18 cellular contexts compared by ENCODE assay signal in the genomic region with DNA sequence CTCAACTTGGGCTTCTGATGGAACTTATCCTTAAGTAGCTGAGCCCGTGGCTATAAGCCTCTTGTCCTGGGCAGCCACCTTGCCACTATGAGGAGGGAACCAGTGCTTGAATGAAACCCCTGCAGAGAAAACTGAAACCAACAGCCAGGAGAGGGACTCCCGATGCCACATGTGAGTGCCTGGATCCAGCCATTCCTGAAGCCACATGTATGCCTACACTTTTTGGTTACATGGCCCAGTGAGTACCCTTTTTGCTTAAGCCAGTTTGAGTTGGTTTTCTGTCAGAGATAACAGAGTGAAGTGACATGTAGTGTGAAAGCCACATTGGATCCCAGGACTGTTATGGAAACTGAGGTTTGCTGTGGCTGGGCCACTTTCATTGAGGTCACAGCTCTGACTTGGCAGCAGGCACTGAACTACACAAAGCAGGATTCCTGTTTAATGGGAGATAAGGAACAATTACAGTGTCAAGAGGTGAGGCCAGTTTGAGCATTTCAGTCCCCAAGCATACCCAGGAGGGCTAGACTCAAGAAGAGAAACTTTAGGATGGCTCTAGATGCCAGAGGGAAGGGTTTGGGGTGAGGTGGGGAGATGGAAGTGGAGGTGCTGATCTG.
DNase-seq lines count a peak whose midpoint lies in the region; ATAC-seq, FAIRE-seq and TF ChIP-seq lines count a peak whose summit lies in the region.
"Had no signal": no experiment of that assay in that cellular context is flagged by ENCODE, and none has a peak within 500 bp of the region (broad histone marks: within the 10 kb centered on the region; RNA-seq: fewer than 3 reads in every experiment).

No MANE protein-coding gene starts in this region.

- H3K4me3 ChIP-seq in right atrium auricular region (no peak overlapping the region), A549 (no peak overlapping the region), IMR-90 (ENCODE audit: insufficient read depth, low read depth, low read length) (no peak overlapping the region), neural progenitor cell (no peak overlapping the region)
- H3K4me3 ChIP-seq: GM23248 had no signal

- no peaks in the 10 kb centered on the region for H3K9me1 ChIP-seq in IMR-90 (ENCODE audit: insufficient read depth, low read length)

- no peaks in the 10 kb centered on the region for H3K36me3 Mint-ChIP-seq in neural progenitor cell

- no peaks in the 10 kb centered on the region for H3K79me1 ChIP-seq in IMR-90 (ENCODE audit: low read depth in 1 of 2, low read length in 2 of 2)

- H3K9me3 ChIP-seq in right atrium auricular region (no peaks in the 10 kb centered on the region), A549 (no peaks in the 10 kb centered on the region), IMR-90 (ENCODE audit: control insufficient read depth, insufficient read depth, low read length) (no peaks in the 10 kb centered on the region), neural progenitor cell (ENCODE audit: low read depth) (no peaks in the 10 kb centered on the region)

- peaks cover 6% of the 10 kb centered on the region for H3K4me1 Mint-ChIP-seq in neural progenitor cell

- no peaks in the 10 kb centered on the region for H3K9me3 Mint-ChIP-seq in neural progenitor cell
- H3K9me3 Mint-ChIP-seq: CD4-positive, alpha-beta T cell had no signal

- POLR2A ChIA-PET in A549 (lab: Yijun Ruan, JAX) (no interaction called here), IMR-90 (lab: Charles Lee; ENCODE audit: unreplicated experiment) (no interaction called here)

- intact Hi-C loops in Right ventricle myocardium superior (cut with DNase I): loop anchor here (10.0 kb wide), 1 partner anchor 57 kb away; no protein-coding TSS in a partner anchor
- intact Hi-C loops in IMR-90 (cut with micrococcal nuclease): no loop called here

- in situ Hi-C loops in IMR-90 (cut with MboI; ENCODE audit: low sequenced_read_pairs): no loop called here

- no peak overlapping the region for H4K8ac ChIP-seq in IMR-90 (ENCODE audit: low read depth in 2 of 2, low read length in 2 of 2)

- no TSS peak for BruUV-seq in IMR-90 (replicated peaks; lab: Mats Ljungman, UMichigan)

- H3K36me3 ChIP-seq in right atrium auricular region (no peaks in the 10 kb centered on the region), IMR-90 (ENCODE audit: control insufficient read depth, insufficient read depth, low read length) (no peaks in the 10 kb centered on the region), neural progenitor cell (no peaks in the 10 kb centered on the region)

- 79% methylated on average over 2 of the region's 2 CpGs for WGBS in A549 (ENCODE audit: missing lambda C conversion rate)
- WGBS in IMR-90 (ENCODE audit: extremely low coverage in 2 of 2, insufficient read length in 1 of 2), 2 experiments: no CpG with 5 or more reads among the region's 2 CpGs

- no peak for TF ChIP-seq RAD21 in A549 (conservative IDR thresholded peaks at IDR 0.05 in 1 of 2, IDR thresholded peaks at IDR 0.05 in 1 of 2)
- TF ChIP-seq RAD21 in IMR-90 (IDR thresholded peaks at IDR 0.05; ENCODE audit: low read length): no peak

- no peak overlapping the region for H3K18ac ChIP-seq in IMR-90 (ENCODE audit: low read depth, low read length)

- no peak overlapping the region for H3K9ac ChIP-seq in IMR-90 (ENCODE audit: low read depth, low read length)
- no peak overlapping the region for H3K9ac ChIP-seq in neural progenitor cell
- H3K9ac ChIP-seq: GM23248 had no signal

- no peak overlapping the region for H2BK15ac ChIP-seq in IMR-90 (ENCODE audit: low read depth, low read length)

- no peak overlapping the region for H3K56ac ChIP-seq in IMR-90 (ENCODE audit: extremely low read depth, insufficient read depth, low read length)

- peak overlapping the region; percentile 74 for H3K4me3 Mint-ChIP-seq in neural progenitor cell
- H3K4me3 Mint-ChIP-seq: B cell; CD4-positive, alpha-beta T cell had no signal

- no peak overlapping the region for H3K27ac Mint-ChIP-seq in neural progenitor cell
- H3K27ac Mint-ChIP-seq: B cell; CD4-positive, alpha-beta T cell had no signal

- TF ChIP-seq CTCF in right atrium auricular region (IDR thresholded peaks at IDR 0.05) (no peak), A549 (IDR thresholded peaks at IDR 0.05) (no peak), IMR-90 (conservative IDR thresholded peaks at IDR 0.05; ENCODE audit: low read depth, low read length) (no peak), neural progenitor cell (IDR thresholded peaks at IDR 0.05) (no peak)

- H4K5ac ChIP-seq in IMR-90 (ENCODE audit: low read depth, low read length): no peak overlapping the region

- H2AFZ ChIP-seq in IMR-90 (replicated peaks; ENCODE audit: low read length, poor library complexity) (no peak overlapping the region), neural progenitor cell (replicated peaks) (no peak overlapping the region)
- H2AFZ ChIP-seq: GM23248 had no signal

- H3K4ac ChIP-seq in IMR-90 (ENCODE audit: low read depth, low read length): no peak overlapping the region

- H2BK5ac ChIP-seq in IMR-90 (ENCODE audit: low read depth, low read length, poor library complexity, severe bottlenecking): no peak overlapping the region

- no peak for DNase-seq in Right ventricle myocardium superior
- no peak for DNase-seq in right atrium auricular region (ENCODE audit: low spot score)
- no peak for DNase-seq in A549 (ENCODE audit: low read depth in 1 of 2, low spot score in 1 of 2)
- no peak for DNase-seq in IMR-90
- DNase-seq in neural progenitor cell (ENCODE audit: low spot score): no peak
- no peak for DNase-seq in NCI-H226
- DNase-seq in NCI-H524 (lab: John Stamatoyannopoulos, UW): no peak
- DNase-seq in globus pallidus (ENCODE audit: low spot score): no peak
- DNase-seq: C1 segment of cervical spinal cord; Calu3; CD4-positive, alpha-beta T cell; DMS 273 treated with DMSO at 0.1 percent for 48 hours; GM23248 had no signal

- H3K23ac ChIP-seq in IMR-90 (ENCODE audit: low read depth, low read length): no peak overlapping the region

- H3K27me3 ChIP-seq in right atrium auricular region (no peaks in the 10 kb centered on the region), IMR-90 (ENCODE audit: control insufficient read depth, insufficient read depth, low read length) (no peaks in the 10 kb centered on the region), neural progenitor cell (no peaks in the 10 kb centered on the region)

- H3K14ac ChIP-seq in IMR-90 (replicated peaks; ENCODE audit: low read depth, low read length): no peak overlapping the region

- H3K4me2 ChIP-seq in A549 (no peak overlapping the region), IMR-90 (ENCODE audit: low read depth, low read length) (no peak overlapping the region), neural progenitor cell (no peak overlapping the region)

- peaks cover 7% of the 10 kb centered on the region for H3K27me3 Mint-ChIP-seq in neural progenitor cell (ENCODE audit: insufficient read depth, low read depth)
- H3K27me3 Mint-ChIP-seq: CD4-positive, alpha-beta T cell had no signal

- ATAC-seq in Right ventricle myocardium superior (ENCODE audit: poor library complexity) (peak; percentile 36), A549 (no peak), IMR-90 (ENCODE audit: low read depth) (no peak)
- ATAC-seq: HCT116 had no signal

- TF ChIP-seq EP300 in A549 (IDR thresholded peaks at IDR 0.05): no peak

- H4K20me1 ChIP-seq in IMR-90 (ENCODE audit: insufficient read depth, low read length) (no peaks in the 10 kb centered on the region), neural progenitor cell (ENCODE audit: low read depth) (no peaks in the 10 kb centered on the region)

- dilution Hi-C loops in IMR-90 (cut with HindIII; ENCODE audit: low sequenced_read_pairs, unreplicated experiment): no loop called here

- CTCF ChIA-PET in A549 (lab: Yijun Ruan, JAX) (no interaction called here), IMR-90 (lab: Yijun Ruan, JAX) (no interaction called here)

- H2AK5ac ChIP-seq in IMR-90 (ENCODE audit: low read depth, low read length): peak overlapping the region; percentile 8; the same call in 1 of the 2 replicates

- H4K91ac ChIP-seq in IMR-90 (ENCODE audit: insufficient read depth, low read depth, low read length): no peak overlapping the region

- no peak for FAIRE-seq in A549 (lab: Jason Lieb, UNC)
- FAIRE-seq: GM12891, H54 had no signal

- peaks cover 3% of the 10 kb centered on the region for H3F3A ChIP-seq in neural progenitor cell (ENCODE audit: low read depth)

- no peaks in the 10 kb centered on the region for H3K79me2 ChIP-seq in neural progenitor cell (ENCODE audit: low read depth)

- H3K27ac ChIP-seq in right atrium auricular region: no peak overlapping the region
- H3K27ac ChIP-seq in A549: peak overlapping the region; percentile 78 to 99
- no peak overlapping the region for H3K27ac ChIP-seq in IMR-90 (ENCODE audit: insufficient read depth, low read length)
- H3K27ac ChIP-seq in neural progenitor cell: no peak overlapping the region
- H3K27ac ChIP-seq: GM23248, HL-60 had no signal

- no peak overlapping the region for H2BK20ac ChIP-seq in IMR-90 (ENCODE audit: low read depth, low read length)

- H2AK9ac ChIP-seq in IMR-90 (replicated peaks; ENCODE audit: low read depth, low read length, poor library complexity): no peak overlapping the region

- H3K4me1 ChIP-seq in right atrium auricular region (no peaks in the 10 kb centered on the region), A549 (peaks cover 42% of the 10 kb centered on the region), IMR-90 (ENCODE audit: control insufficient read depth, insufficient read depth, low read length) (no peaks in the 10 kb centered on the region), neural progenitor cell (no peaks in the 10 kb centered on the region)

- H2BK120ac ChIP-seq in IMR-90 (ENCODE audit: low read depth, low read length): no peak overlapping the region

- TF ChIP-seq POLR2A in A549 (IDR thresholded peaks at IDR 0.05; ENCODE audit: low read length): no peak
- no peak for TF ChIP-seq POLR2A in IMR-90 (IDR thresholded peaks at IDR 0.05; ENCODE audit: low read depth, low read length)

TF ChIP-seq in A549, 52 proteins besides CTCF, POLR2A, EP300 and RAD21 (continues in another document):
- TF ChIP-seq JUNB (IDR thresholded peaks at IDR 0.05) (no peak), HEYL (CRISPR knock-in tag; IDR thresholded peaks at IDR 0.05) (no peak), SMC3 (IDR thresholded peaks at IDR 0.05) (no peak), HDAC2 (IDR thresholded peaks at IDR 0.05) (no peak), NFE2L2 (conservative IDR thresholded peaks at IDR 0.05; ENCODE audit: low read length) (no peak), FOSL2 (IDR thresholded peaks at IDR 0.05) (no peak), FOSL2 (CRISPR knock-in tag; IDR thresholded peaks at IDR 0.05) (no peak), NPAS2 (CRISPR knock-in tag; IDR thresholded peaks at IDR 0.05; ENCODE audit: borderline replicate concordance) (no peak)

TF ChIP-seq in IMR-90, 13 proteins besides CTCF, POLR2A, EP300 and RAD21 (continues in another document):
- no peak for TF ChIP-seq RFX5 (IDR thresholded peaks at IDR 0.05; ENCODE audit: low read depth, low read length)
- no peak for TF ChIP-seq RCOR1 (IDR thresholded peaks at IDR 0.05; ENCODE audit: insufficient replicate concordance, low read length)

Comparison
In these comparisons a context has a peak if more than half of its experiments do, and no peak if none do; other contexts are left out.
1. H3K27ac ChIP-seq: peak in A549 (2 of 2); none in right atrium auricular region (0 of 2), IMR-90 (single experiment) and neural progenitor cell (single experiment).